In the genomic region with DNA sequence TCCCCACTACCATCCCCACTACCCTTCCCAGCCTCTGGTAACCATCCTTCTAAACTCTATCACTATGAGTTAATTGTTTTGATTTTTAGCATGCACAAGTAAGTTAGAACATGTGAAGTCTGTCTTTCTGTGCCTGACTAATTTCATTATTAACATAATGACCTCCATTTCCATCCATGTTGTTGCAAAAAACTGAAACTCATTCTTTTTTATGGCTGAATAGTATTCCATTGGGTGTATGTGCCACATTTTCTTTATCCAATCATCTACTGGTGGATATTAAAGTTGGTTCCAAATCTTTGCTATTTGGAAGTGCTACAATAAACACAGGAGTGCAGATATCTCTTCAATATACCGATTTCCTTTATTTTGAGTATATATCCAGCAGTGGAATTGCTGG, we compare ENCODE assay signal across 29 cellular contexts.
"Had no signal": no experiment of that assay in that cellular context is flagged by ENCODE, and none has a peak within 500 bp of the region (broad histone marks: within the 10 kb centered on the region; RNA-seq: fewer than 3 reads in every experiment).

No MANE protein-coding gene starts in this region.

- FAIRE-seq: urothelium cell line had no signal

- H3K36me3 Mint-ChIP-seq: stimulated activated effector memory CD8-positive, alpha-beta T cell treated with anti-CD3 and anti-CD28 coated beads, Interleukin-12 subunit alpha, Interleukin-12 subunit beta, amount 100 ng/mL, for 72 hours; stimulated activated memory B cell treated with anti-CD40 and anti-IgM and Interleukin-4, amounts not matched to agents 10 μg/mL and 1 μg/mL and 100 μg/mL, for 72 hours; stimulated activated naive B cell treated with anti-CD40 and anti-IgM and Interleukin-4, amounts not matched to agents 10 μg/mL and 1 μg/mL and 100 μg/mL, for 72 hours; type B pancreatic cell had no signal

- H3K4me1 ChIP-seq: stomach, suprapubic skin, testis, thyroid gland, tibial artery, tibial nerve, transverse colon, upper lobe of left lung, upper lobe of right lung, uterus, vagina had no signal

- H3K27ac ChIP-seq: stomach, suprapubic skin, testis, thoracic aorta, thyroid gland, tibial artery, tibial nerve, transverse colon, upper lobe of left lung, upper lobe of right lung, uterus, vagina had no signal

- ATAC-seq: stimulated activated effector memory CD8-positive, alpha-beta T cell treated with anti-CD3 and anti-CD28 coated beads, Interleukin-12 subunit alpha, Interleukin-12 subunit beta, amount 100 ng/mL, for 72 hours; stimulated activated memory B cell treated with anti-CD40 and anti-IgM and Interleukin-4, amounts not matched to agents 10 μg/mL and 1 μg/mL and 100 μg/mL, for 72 hours; stimulated activated naive B cell treated with anti-CD40 and anti-IgM and Interleukin-4, amounts not matched to agents 10 μg/mL and 1 μg/mL and 100 μg/mL, for 72 hours; stimulated activated naive CD8-positive, alpha-beta T cell treated with anti-CD3 and anti-CD28 coated beads, Interleukin-15, amount 100 ng/mL, for 72 hours; stimulated activated naive CD8-positive, alpha-beta T cell treated with anti-CD3 and anti-CD28 coated beads, Interleukin-15, Interleukin-2, amounts not matched to agents 100 U/mL and 50 U/mL, for 24 hours; upper lobe of right lung had no signal

- H3K27me3 Mint-ChIP-seq: type B pancreatic cell had no signal

- H3K27me3 ChIP-seq: stomach, suprapubic skin, testis, thyroid gland, tibial artery, transverse colon, upper lobe of left lung, upper lobe of right lung, uterus, vagina had no signal

- DNase-seq: stimulated activated CD4-positive, alpha-beta T cell treated with anti-CD3 and anti-CD28 coated beads, Interleukin-2, amount 100 ng/mL, for 48 hours; stimulated activated CD4-positive, alpha-beta T cell treated with anti-CD3 and anti-CD28 coated beads, Interleukin-4, amount 100 ng/mL, for 1 hour; stimulated activated CD4-positive, alpha-beta T cell treated with anti-CD3 and anti-CD28 coated beads, Interleukin-4, amount 100 ng/mL, for 24 hours; stimulated activated CD4-positive, alpha-beta T cell treated with anti-CD3 and anti-CD28 coated beads, Interleukin-4, amount 100 ng/mL, for 4 hours; stimulated activated CD8-positive, alpha-beta memory T cell treated with anti-CD3 and anti-CD28 coated beads, Interleukin-4, amount 100 ng/mL, for 48 hours; stimulated activated naive B cell treated with anti-CD40 and anti-IgM and Interleukin-4, amounts not matched to agents 10 μg/mL and 1 μg/mL and 100 μg/mL, for 72 hours; stimulated activated naive CD4-positive, alpha-beta T cell; stimulated activated naive CD4-positive, alpha-beta T cell treated with Interleukin-2 at 50 U/mL for 16 hours; stimulated activated naive CD8-positive, alpha-beta T cell treated with anti-CD3 and anti-CD28 coated beads, Interleukin-15, amount 100 ng/mL, for 72 hours; stimulated activated naive CD8-positive, alpha-beta T cell treated with anti-CD3 and anti-CD28 coated beads, Interleukin-15, Interleukin-2, amounts not matched to agents 100 U/mL and 50 U/mL, for 24 hours; stomach; substantia nigra; testis; thyroid gland; tibial artery; transverse colon; trophoblast cell; upper lobe of left lung; upper lobe of right lung; uterus had no signal

- H3K9me3 ChIP-seq: stomach, suprapubic skin, testis, thoracic aorta, thyroid gland, tibial artery, transverse colon, upper lobe of left lung, upper lobe of right lung, uterus, vagina had no signal

- H3K36me3 ChIP-seq: stomach, suprapubic skin, thoracic aorta, thyroid gland, tibial artery, tibial nerve, transverse colon, upper lobe of left lung, upper lobe of right lung, uterus, vagina had no signal

- H3K4me3 Mint-ChIP-seq: stimulated activated effector memory CD8-positive, alpha-beta T cell treated with anti-CD3 and anti-CD28 coated beads, Interleukin-12 subunit alpha, Interleukin-12 subunit beta, amount 100 ng/mL, for 72 hours; stimulated activated memory B cell treated with anti-CD40 and anti-IgM and Interleukin-4, amounts not matched to agents 10 μg/mL and 1 μg/mL and 100 μg/mL, for 72 hours; stimulated activated naive B cell treated with anti-CD40 and anti-IgM and Interleukin-4, amounts not matched to agents 10 μg/mL and 1 μg/mL and 100 μg/mL, for 72 hours; stimulated activated naive CD8-positive, alpha-beta T cell treated with anti-CD3 and anti-CD28 coated beads, Interleukin-15, amount 100 ng/mL, for 72 hours; stimulated activated naive CD8-positive, alpha-beta T cell treated with anti-CD3 and anti-CD28 coated beads, Interleukin-15, Interleukin-2, amounts not matched to agents 100 ng/mL and 50 ng/mL, for 24 hours; type B pancreatic cell had no signal

- H3K4me3 ChIP-seq: stomach, suprapubic skin, testis, thoracic aorta, thyroid gland, tibial artery, tibial nerve, transverse colon, upper lobe of left lung, upper lobe of right lung, uterus, vagina had no signal

- H3K4me1 Mint-ChIP-seq: stimulated activated effector memory CD8-positive, alpha-beta T cell treated with anti-CD3 and anti-CD28 coated beads, Interleukin-12 subunit alpha, Interleukin-12 subunit beta, amount 100 ng/mL, for 72 hours; stimulated activated memory B cell treated with anti-CD40 and anti-IgM and Interleukin-4, amounts not matched to agents 10 μg/mL and 1 μg/mL and 100 μg/mL, for 72 hours; stimulated activated naive B cell treated with anti-CD40 and anti-IgM and Interleukin-4, amounts not matched to agents 10 μg/mL and 1 μg/mL and 100 μg/mL, for 72 hours; stimulated activated naive CD8-positive, alpha-beta T cell treated with anti-CD3 and anti-CD28 coated beads, Interleukin-15, amount 100 ng/mL, for 72 hours had no signal

- H3K9me3 Mint-ChIP-seq: stimulated activated naive B cell treated with anti-CD40 and anti-IgM and Interleukin-4, amounts not matched to agents 10 μg/mL and 1 μg/mL and 100 μg/mL, for 72 hours had no signal

- H3K27ac Mint-ChIP-seq: stimulated activated effector memory CD8-positive, alpha-beta T cell treated with anti-CD3 and anti-CD28 coated beads, Interleukin-12 subunit alpha, Interleukin-12 subunit beta, amount 100 ng/mL, for 72 hours; stimulated activated memory B cell treated with anti-CD40 and anti-IgM and Interleukin-4, amounts not matched to agents 10 μg/mL and 1 μg/mL and 100 μg/mL, for 72 hours; stimulated activated naive B cell treated with anti-CD40 and anti-IgM and Interleukin-4, amounts not matched to agents 10 μg/mL and 1 μg/mL and 100 μg/mL, for 72 hours; stimulated activated naive CD8-positive, alpha-beta T cell treated with anti-CD3 and anti-CD28 coated beads, Interleukin-15, amount 100 ng/mL, for 72 hours; stimulated activated naive CD8-positive, alpha-beta T cell treated with anti-CD3 and anti-CD28 coated beads, Interleukin-15, Interleukin-2, amounts not matched to agents 100 ng/mL and 50 ng/mL, for 24 hours; type B pancreatic cell had no signal
